10 cellular contexts compared by ENCODE assay signal in the genomic region with DNA sequence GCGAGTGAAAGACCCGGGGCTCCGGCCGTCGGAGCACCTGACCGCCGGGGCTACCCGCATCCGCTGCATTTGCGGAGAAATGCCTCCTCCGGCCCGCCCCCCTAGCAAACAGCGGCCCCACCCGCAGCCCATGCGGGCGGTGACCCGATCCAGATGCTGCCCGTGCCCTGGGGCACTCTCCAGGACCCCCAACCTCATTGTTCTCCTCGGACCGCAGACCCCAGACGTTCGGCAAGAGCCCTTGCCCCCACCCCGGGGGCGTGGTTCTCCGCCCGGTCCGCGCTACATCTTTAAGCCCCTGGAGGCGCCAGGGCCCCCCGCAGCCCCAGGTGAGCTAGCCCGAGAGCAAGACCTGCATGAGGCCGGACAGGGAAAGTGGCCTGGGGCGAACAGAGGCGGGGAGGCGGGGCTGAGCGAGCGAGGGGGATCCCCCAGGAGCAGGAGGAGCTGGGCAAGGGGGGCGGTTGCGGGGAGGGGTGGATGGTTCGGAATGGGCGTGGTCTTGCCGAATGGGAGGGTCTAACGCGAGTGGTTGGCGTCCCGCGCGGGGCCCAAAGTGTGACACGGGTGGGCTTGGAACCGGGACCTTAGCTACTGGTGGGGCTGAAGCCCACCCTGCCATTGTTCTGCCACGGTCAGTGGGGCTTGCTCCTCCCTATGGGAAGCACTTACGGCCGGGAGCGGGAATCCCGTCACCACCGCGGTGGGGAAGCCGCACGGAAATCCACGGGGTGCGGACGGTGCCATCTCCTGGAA. TPM values are rescaled to one million over a fixed set of nuclear protein-coding genes. Genes with fewer than 3 reads are reported as not detected.
DNase-seq lines count a peak whose midpoint lies in the region; ATAC-seq, FAIRE-seq and TF ChIP-seq lines count a peak whose summit lies in the region.
"Had no signal": no experiment of that assay in that cellular context is flagged by ENCODE, and none has a peak within 500 bp of the region (broad histone marks: within the 10 kb centered on the region; RNA-seq: fewer than 3 reads in every experiment).

No MANE protein-coding gene starts in this region.

- H3K4me1 ChIP-seq in esophagus muscularis mucosa (peaks cover 10 to 16% (median 15%) of the 10 kb centered on the region in 4 donors), spleen (peaks cover 7 to 36% (median 19%) of the 10 kb centered on the region in 6 donors)

- TF ChIP-seq POLR2A in esophagus muscularis mucosa (IDR thresholded peaks at IDR 0.05; ENCODE audit: low read depth) (no peak), spleen (IDR thresholded peaks at IDR 0.05) (no peak)

- POLR2A ChIA-PET in GM10248 (lab: Yijun Ruan, JAX) = no interaction called here
- POLR2A ChIA-PET in activated CD8-positive, alpha-beta T cell treated with anti-CD3 and anti-CD28 coated beads, Interleukin-2, amount 10 ng/mL, durations not matched to agents 7 days and 5 days (lab: Charles Lee) = interaction anchor here (0.8 to 1.1 kb wide), 2 partner anchors 29 to 32 kb away, joined by 3 read pairs; no protein-coding TSS in a partner anchor

- H3K27ac ChIP-seq in esophagus muscularis mucosa (replicated peaks in 1 of 4) (no peak overlapping the region), spleen (no peak overlapping the region)

- H3K9me3 ChIP-seq in esophagus muscularis mucosa (no peaks in the 10 kb centered on the region), spleen (no peaks in the 10 kb centered on the region)

- H3K27me3 Mint-ChIP-seq in activated CD8-positive, alpha-beta T cell treated with anti-CD3 and anti-CD28 coated beads, Interleukin-2, amount 10 ng/mL, durations not matched to agents 7 days and 5 days (ENCODE audit: low read depth) = peaks cover 8% of the 10 kb centered on the region

- intact Hi-C loops in esophagus muscularis mucosa (cut with DNase I) (no loop called here), spleen (cut with DNase I; ENCODE audit: low total_unique reads) (no loop called here)

- H3K4me3 ChIP-seq in esophagus muscularis mucosa (peak overlapping the region; percentile 31 to 50 (median 36)), spleen (peak overlapping the region; percentile 14 to 66 (median 26))
- H3K4me3 ChIP-seq: lung had no signal

- peaks cover 9% of the 10 kb centered on the region for H3K36me3 Mint-ChIP-seq in activated CD8-positive, alpha-beta T cell treated with anti-CD3 and anti-CD28 coated beads, Interleukin-2, amount 10 ng/mL, durations not matched to agents 7 days and 5 days (ENCODE audit: low read depth)

- WGBS in esophagus muscularis mucosa = 2% methylated on average over 20 of the region's 62 CpGs
- 2 to 6% (median 4%) methylated on average over 36 to 62 of the region's 62 CpGs for WGBS in spleen, 5 donors

- FAIRE-seq in frontal cortex (lab: Jason Lieb, UNC) = no peak

- TF ChIP-seq CTCF in GM10248 (IDR thresholded peaks at IDR 0.05; ENCODE audit: control extremely low read depth, extremely low read depth, low read depth, missing control alignments) (no peak), esophagus muscularis mucosa (IDR thresholded peaks at IDR 0.05) (no peak), spleen (IDR thresholded peaks at IDR 0.05 in 8 of 11, conservative IDR thresholded peaks at IDR 0.05 in 3 of 11) (no peak)

- no peak for TF ChIP-seq EP300 in esophagus muscularis mucosa (IDR thresholded peaks at IDR 0.05)

- DNase-seq in GM10248 (ENCODE audit: extremely low spot score) = peak; percentile 78
- DNase-seq in activated CD8-positive, alpha-beta T cell treated with anti-CD3 and anti-CD28 coated beads, Interleukin-2, amount 10 ng/mL, durations not matched to agents 7 days and 5 days = peak; percentile 68
- no peak for DNase-seq in esophagus muscularis mucosa (ENCODE audit: extremely low spot score)
- no peak for DNase-seq in spleen
- DNase-seq in NCI-H2171 treated with DMSO at 0.1 percent for 48 hours (lab: John Stamatoyannopoulos, UW) = no peak
- DNase-seq in NCI-H524 treated with DMSO at 0.1 percent for 48 hours (lab: John Stamatoyannopoulos, UW) = no peak
- DNase-seq in frontal cortex (ENCODE audit: low spot score in 2 of 2) = no peak

- H3K9me3 Mint-ChIP-seq in activated CD8-positive, alpha-beta T cell treated with anti-CD3 and anti-CD28 coated beads, Interleukin-2, amount 10 ng/mL, durations not matched to agents 7 days and 5 days (ENCODE audit: insufficient read depth) = no peaks in the 10 kb centered on the region

- peak; percentile 14 for ATAC-seq in activated CD8-positive, alpha-beta T cell treated with anti-CD3 and anti-CD28 coated beads, Interleukin-2, amount 10 ng/mL, durations not matched to agents 7 days and 5 days
- no peak for ATAC-seq in HG02973 (IDR thresholded peaks at IDR 0.05; ENCODE audit: unreplicated experiment)

- peak overlapping the region; percentile 68 for H3K27ac Mint-ChIP-seq in activated CD8-positive, alpha-beta T cell treated with anti-CD3 and anti-CD28 coated beads, Interleukin-2, amount 10 ng/mL, durations not matched to agents 7 days and 5 days

- peaks cover 0 to 98% (median 27%) of the 10 kb centered on the region in 4 donors for H3K27me3 ChIP-seq in esophagus muscularis mucosa
- H3K27me3 ChIP-seq in spleen (replicated peaks in 1 of 7) = peaks cover 2 to 85% (median 30%) of the 10 kb centered on the region in 7 donors

- peaks cover 85% of the 10 kb centered on the region for H3K4me1 Mint-ChIP-seq in activated CD8-positive, alpha-beta T cell treated with anti-CD3 and anti-CD28 coated beads, Interleukin-2, amount 10 ng/mL, durations not matched to agents 7 days and 5 days (ENCODE audit: low read depth)

- H3K4me3 Mint-ChIP-seq in activated CD8-positive, alpha-beta T cell treated with anti-CD3 and anti-CD28 coated beads, Interleukin-2, amount 10 ng/mL, durations not matched to agents 7 days and 5 days = peak overlapping the region; percentile 74

- no peaks in the 10 kb centered on the region for H3K36me3 ChIP-seq in esophagus muscularis mucosa
- no peaks in the 10 kb centered on the region for H3K36me3 ChIP-seq in spleen

- CTCF ChIA-PET in GM10248 (lab: Yijun Ruan, JAX) = interaction anchor here (1.0 to 3.2 kb wide), 4 partner anchors 38 to 126 kb away, joined by 5 to 25 read pairs (median 12); partner anchors contain the start of gene CEP85
- CTCF ChIA-PET in activated CD8-positive, alpha-beta T cell treated with anti-CD3 and anti-CD28 coated beads, Interleukin-2, amount 10 ng/mL, durations not matched to agents 7 days and 5 days (lab: Charles Lee) = interaction anchor here (0.8 to 9.8 kb wide), 5 partner anchors 10 to 43 kb away, joined by 3 to 160 read pairs (median 9); partner anchors contain the start of gene ZNF683

RNA-seq across cellular contexts. Expression of gene CRYBG2, which starts 6.3 kb away (rescaled TPM):
- total RNA-seq in activated CD8-positive, alpha-beta T cell treated with anti-CD3 and anti-CD28 coated beads, Interleukin-2, amount 10 ng/mL, durations not matched to agents 7 days and 5 days = 1 to 10 TPM; 7.6 to 8.7 TPM
- under 1 TPM in 2 of 4 donors, not detected in 2; 0.42 to 0.86 TPM for total RNA-seq in esophagus muscularis mucosa
- total RNA-seq in spleen = 1 to 10 TPM in 1 of 7 donors, under 1 TPM in 1, not detected in 5; 0.87 to 1.1 TPM
- 1 to 10 TPM; 1.2 to 3.4 (median 1.5) TPM for polyA plus RNA-seq in spleen
- 0.41 TPM for total RNA-seq in frontal cortex
- total RNA-seq: RPMI7951 had no signal

RNA-seq across cellular contexts. Expression of gene ZNF683, which starts 12.3 kb away (rescaled TPM):
- total RNA-seq in activated CD8-positive, alpha-beta T cell treated with anti-CD3 and anti-CD28 coated beads, Interleukin-2, amount 10 ng/mL, durations not matched to agents 7 days and 5 days = 10 to 100 TPM; 24.0 to 26.6 TPM
- not detected for total RNA-seq in esophagus muscularis mucosa
- under 1 TPM in 5 of 7 donors, not detected in 2; 0.17 to 0.74 (median 0.49) TPM for total RNA-seq in spleen
- polyA plus RNA-seq in spleen = 1 to 10 TPM in 1 of 3 donors, under 1 TPM in 2; 0.38 to 1.5 (median 0.83) TPM
- not detected for total RNA-seq in frontal cortex
- total RNA-seq: RPMI7951 had no signal

RNA-seq across cellular contexts. Expression of gene CD52, which starts 42.5 kb away (rescaled TPM):
- total RNA-seq in activated CD8-positive, alpha-beta T cell treated with anti-CD3 and anti-CD28 coated beads, Interleukin-2, amount 10 ng/mL, durations not matched to agents 7 days and 5 days = 1,000 to 10,000 TPM; 1,112 to 1,180 TPM
- 10 to 100 TPM in 1 of 4 donors, 1 to 10 TPM in 2, not detected in 1; 3.8 to 14.0 (median 7.1) TPM for total RNA-seq in esophagus muscularis mucosa
- total RNA-seq in spleen = 100 to 1,000 TPM; 206 to 422 (median 301) TPM
- 1,000 to 10,000 TPM; 2,248 to 3,726 (median 2,540) TPM for polyA plus RNA-seq in spleen
- not detected for total RNA-seq in frontal cortex
- total RNA-seq: RPMI7951 had no signal

RNA-seq across cellular contexts. Expression of gene LIN28A, which starts 50.4 kb away (rescaled TPM):
- total RNA-seq in activated CD8-positive, alpha-beta T cell treated with anti-CD3 and anti-CD28 coated beads, Interleukin-2, amount 10 ng/mL, durations not matched to agents 7 days and 5 days = not detected
- total RNA-seq in esophagus muscularis mucosa = not detected
- not detected for total RNA-seq in spleen
- not detected for polyA plus RNA-seq in spleen
- not detected for total RNA-seq in frontal cortex
- total RNA-seq: RPMI7951 had no signal
- polyA plus RNA-seq: lung had no signal

RNA-seq across cellular contexts. Expression of gene UBXN11, which starts 53.8 kb away (rescaled TPM):
- total RNA-seq in activated CD8-positive, alpha-beta T cell treated with anti-CD3 and anti-CD28 coated beads, Interleukin-2, amount 10 ng/mL, durations not matched to agents 7 days and 5 days = 10 to 100 TPM; 34.4 to 40.9 TPM
- total RNA-seq in esophagus muscularis mucosa = 10 to 100 TPM in 2 of 4 donors, 1 to 10 TPM in 2; 7.1 to 13.3 (median 10.1) TPM
- total RNA-seq in spleen = 10 to 100 TPM; 25.1 to 67.1 (median 48.0) TPM
- polyA plus RNA-seq in spleen = 10 to 100 TPM; 26.6 to 67.8 (median 66.1) TPM
- 4.1 TPM for total RNA-seq in frontal cortex

Comparison
In these comparisons a context has a peak if more than half of its experiments do, and no peak if none do; other contexts are left out.
1. DNase-seq: peak in GM10248 (single experiment) and activated CD8-positive, alpha-beta T cell treated with anti-CD3 and anti-CD28 coated beads, Interleukin-2, amount 10 ng/mL, durations not matched to agents 7 days and 5 days (single experiment); none in esophagus muscularis mucosa (single experiment), spleen (single experiment), NCI-H2171 treated with DMSO at 0.1 percent for 48 hours (single experiment), NCI-H524 treated with DMSO at 0.1 percent for 48 hours (single experiment) and frontal cortex (0 of 2).
2. RNA of gene ZNF683, which starts 12.3 kb away (total RNA-seq): 24.0 to 26.6 TPM in activated CD8-positive, alpha-beta T cell treated with anti-CD3 and anti-CD28 coated beads, Interleukin-2, amount 10 ng/mL, durations not matched to agents 7 days and 5 days; 0.17 to 0.74 TPM in spleen, not detected in esophagus muscularis mucosa and not detected in frontal cortex (single experiment); every median in the first group is over 10 times any median in the second.
3. RNA of gene CD52, which starts 42.5 kb away (total RNA-seq): 1,112 to 1,180 TPM in activated CD8-positive, alpha-beta T cell treated with anti-CD3 and anti-CD28 coated beads, Interleukin-2, amount 10 ng/mL, durations not matched to agents 7 days and 5 days and 206 to 422 TPM in spleen; 3.8 to 14.0 TPM in esophagus muscularis mucosa and not detected in frontal cortex (single experiment); every median in the first group is over 10 times any median in the second.